In genomic region chr11:66336234-66337102, GRCh38 we compare ENCODE assay signal across 8 cellular contexts. TPM values are rescaled to one million over a fixed set of nuclear protein-coding genes. Genes with fewer than 3 reads are reported as not detected.
DNase-seq lines count a peak whose midpoint lies in the region; ATAC-seq and TF ChIP-seq lines count a peak whose summit lies in the region.

TSS of gene RIN1 (minus strand) at chr11:66336434. CDS start at chr11:66336402, 32 bp downstream.

- H3K9ac ChIP-seq in ES-I3 (ENCODE audit: low read depth, low read length) = peak within 1 kb of the TSS; percentile 58
- H3K9ac ChIP-seq in MM.1S (ENCODE audit: low read length) = no peak within 1 kb of the TSS

- H3K9me3 ChIP-seq in ES-I3 (ENCODE audit: control insufficient read depth, insufficient read depth, low read length) (no peaks in the 10 kb centered on the region), MM.1S (replicated peaks; ENCODE audit: insufficient read depth, low read length) (no peaks in the 10 kb centered on the region)

- no peaks in the 10 kb centered on the region; the same call in 1 of the 2 replicates for H3K4me1 ChIP-seq in ES-I3 (ENCODE audit: insufficient read depth, low read length)
- no peaks in the 10 kb centered on the region for H3K4me1 ChIP-seq in MM.1S (ENCODE audit: low read length)

- H3F3A ChIP-seq in MM.1S (ENCODE audit: insufficient read depth, low read length) = no peaks in the 10 kb centered on the region

- no peaks in the 10 kb centered on the region for H3K9me2 ChIP-seq in MM.1S (replicated peaks; ENCODE audit: insufficient read depth, low read length)

- ATAC-seq in GM21619 (IDR thresholded peaks at IDR 0.05; ENCODE audit: unreplicated experiment) (peak; percentile 78), left lobe of liver (peak; percentile 75), GM18519 (IDR thresholded peaks at IDR 0.05; ENCODE audit: low FRiP score, unreplicated experiment) (no peak)

- no peak within 1 kb of the TSS for H3K27ac ChIP-seq in MM.1S (ENCODE audit: low read length)

- no peak within 1 kb of the TSS for H3K4me2 ChIP-seq in MM.1S (ENCODE audit: low read depth, low read length)

- DNase-seq in MM.1S = no peak
- DNase-seq in UCSD-AML1 (lab: John Stamatoyannopoulos, UW; ENCODE audit: unreplicated experiment) = peak; percentile 60
- DNase-seq in dermis microvascular lymphatic vessel endothelial cell (ENCODE audit: low read depth in 2 of 2) = peak; percentile 89 to 90
- no peak for DNase-seq in left lobe of liver (ENCODE audit: low spot score)
- peak; percentile 52 to 53 for DNase-seq in stimulated activated CD4-positive, alpha-beta T cell treated with anti-CD3 and anti-CD28 coated beads, Interleukin-2, amount 100 ng/mL, for 48 hours

- H3K27me3 ChIP-seq in MM.1S (replicated peaks; ENCODE audit: insufficient read depth, low read length) = peaks cover 38% of the 10 kb centered on the region

- peak; percentile 17; the same call in 1 of the 2 replicates for TF ChIP-seq CTCF in MM.1S (IDR thresholded peaks at IDR 0.05; ENCODE audit: low read length)

- H3K36me3 ChIP-seq in ES-I3 (ENCODE audit: insufficient read depth, low read length) (no peaks in the 10 kb centered on the region; the same call in 1 of the 2 replicates), MM.1S (replicated peaks; ENCODE audit: insufficient read depth, low read length) (no peaks in the 10 kb centered on the region)

- no peaks in the 10 kb centered on the region for H4K20me1 ChIP-seq in MM.1S (ENCODE audit: insufficient read depth, low read length)

- no peak within 1 kb of the TSS for H3K4me3 ChIP-seq in MM.1S (ENCODE audit: low read length)

- H2AFZ ChIP-seq in MM.1S (ENCODE audit: low read length) = no peak within 1 kb of the TSS

- no peaks in the 10 kb centered on the region for H3K79me2 ChIP-seq in MM.1S (ENCODE audit: low read length)

RNA-seq across cellular contexts. Expression of gene RIN1, which starts in this region (rescaled TPM):
- total RNA-seq in dermis microvascular lymphatic vessel endothelial cell = 4.7 and 5.9 TPM in 2 replicates
- total RNA-seq in left lobe of liver = 0.93 TPM

Comparison
In these comparisons a context has a peak if more than half of its experiments do, and no peak if none do; other contexts are left out.
1. Peak in ATAC-seq in left lobe of liver; RNA of the gene not detected or under 1 TPM.
2. DNase-seq: peak in UCSD-AML1 (single experiment), dermis microvascular lymphatic vessel endothelial cell (2 of 2) and stimulated activated CD4-positive, alpha-beta T cell treated with anti-CD3 and anti-CD28 coated beads, Interleukin-2, amount 100 ng/mL, for 48 hours (2 of 2); none in MM.1S (single experiment) and left lobe of liver (single experiment).